1 cellular context compared by ENCODE assay signal in the genomic region with DNA sequence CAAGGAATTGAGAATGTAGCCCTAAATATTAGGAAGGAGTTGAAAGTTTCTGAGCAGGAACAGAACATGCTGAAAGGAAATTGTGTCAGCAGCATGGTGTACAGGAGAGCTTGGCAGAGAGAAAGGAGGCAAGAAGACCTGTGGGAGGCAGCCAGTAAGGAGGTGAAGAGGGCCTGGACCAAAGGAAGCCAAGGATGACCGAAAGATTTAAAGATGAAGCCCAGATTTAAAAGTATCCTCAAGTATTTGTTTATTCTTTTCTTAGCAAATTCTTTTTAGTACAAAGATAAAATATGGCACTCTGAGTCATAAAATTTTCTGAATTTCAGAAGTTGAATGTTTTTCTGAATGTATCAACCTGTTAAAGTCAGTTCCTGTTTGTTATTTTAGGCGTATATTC.
TF ChIP-seq lines count a peak whose summit lies in the region.

No MANE protein-coding gene starts in this region.

TF ChIP-seq in IMR-90, 13 proteins besides CTCF, POLR2A, EP300 and RAD21 (continued from another document):
- TF ChIP-seq, protein P1, sequence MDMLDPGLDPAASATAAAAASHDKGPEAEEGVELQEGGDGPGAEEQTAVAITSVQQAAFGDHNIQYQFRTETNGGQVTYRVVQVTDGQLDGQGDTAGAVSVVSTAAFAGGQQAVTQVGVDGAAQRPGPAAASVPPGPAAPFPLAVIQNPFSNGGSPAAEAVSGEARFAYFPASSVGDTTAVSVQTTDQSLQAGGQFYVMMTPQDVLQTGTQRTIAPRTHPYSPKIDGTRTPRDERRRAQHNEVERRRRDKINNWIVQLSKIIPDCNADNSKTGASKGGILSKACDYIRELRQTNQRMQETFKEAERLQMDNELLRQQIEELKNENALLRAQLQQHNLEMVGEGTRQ (IDR thresholded peaks at IDR 0.05; ENCODE audit: low read depth, low read length): no peak
- TF ChIP-seq NFE2L2 (IDR thresholded peaks at IDR 0.05; ENCODE audit: low read depth, low read length) (no peak), MAFK (IDR thresholded peaks at IDR 0.05; ENCODE audit: low read depth, low read length) (no peak), CHD1 (IDR thresholded peaks at IDR 0.05; ENCODE audit: low read depth, low read length) (no peak), MXI1 (IDR thresholded peaks at IDR 0.05; ENCODE audit: borderline replicate concordance, low read depth, low read length) (no peak), RCOR1 (IDR thresholded peaks at IDR 0.05; ENCODE audit: insufficient replicate concordance, low read length) (no peak), BHLHE40 (IDR thresholded peaks at IDR 0.05; ENCODE audit: low read depth, low read length) (no peak), CEBPB (IDR thresholded peaks at IDR 0.05; ENCODE audit: low read depth, low read length) (no peak), RFX5 (IDR thresholded peaks at IDR 0.05; ENCODE audit: low read depth, low read length) (no peak), FOS (IDR thresholded peaks at IDR 0.05; ENCODE audit: low read depth, low read length) (no peak)
